Comparison of ENCODE assay signal across 1 cellular context in the genomic region with DNA sequence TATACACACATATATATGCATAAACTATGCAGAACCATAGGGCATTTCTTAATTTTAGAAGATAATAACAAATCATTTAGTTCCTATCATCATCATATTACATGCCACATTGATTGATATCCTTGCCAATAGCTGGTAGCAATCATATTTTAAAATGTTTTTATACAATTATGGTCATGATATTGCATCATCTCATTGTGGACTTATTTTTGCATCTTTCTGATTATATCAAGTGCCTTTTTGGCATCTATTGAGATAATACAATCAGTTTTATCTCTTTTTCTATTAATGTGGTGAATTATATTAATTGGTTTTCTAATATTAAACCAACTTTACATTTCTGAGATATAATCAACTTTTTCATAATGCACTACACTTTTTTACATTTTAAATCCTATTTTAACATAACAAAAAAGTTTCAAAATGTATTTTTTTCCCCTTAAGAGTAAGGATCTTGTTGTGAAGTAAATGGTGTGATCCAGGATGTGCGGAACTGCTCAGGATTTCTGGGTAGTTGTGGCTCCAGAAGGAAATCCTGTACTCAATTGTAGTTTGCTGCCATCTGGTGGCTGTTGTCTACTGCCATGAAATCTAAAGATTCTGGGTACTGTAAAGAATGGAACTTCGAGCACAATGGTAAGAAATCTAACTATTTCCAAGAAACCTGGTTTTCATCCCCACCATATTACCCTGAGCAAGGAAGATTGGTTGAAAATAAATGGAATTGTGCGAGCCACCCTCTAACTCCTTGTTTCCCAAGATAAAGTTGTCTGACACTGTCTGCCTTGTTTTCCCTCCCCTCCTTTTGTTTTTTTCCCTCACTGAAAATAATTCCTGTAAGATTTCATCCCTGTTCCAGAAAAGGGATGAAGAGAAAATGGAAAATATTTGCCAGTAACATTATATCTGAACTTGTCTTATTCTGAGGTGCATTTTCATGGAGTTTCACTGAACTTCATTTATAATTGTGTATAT.
A peak's percentile ranks its signal among the peaks of the same experiment; 100 is the strongest.
TF ChIP-seq lines count a peak whose summit lies in the region.

No MANE protein-coding gene starts in this region.

TF ChIP-seq in HCT116, 20 proteins besides CTCF, POLR2A, EP300 and RAD21 (continued from another document):
- TF ChIP-seq, protein P1, sequence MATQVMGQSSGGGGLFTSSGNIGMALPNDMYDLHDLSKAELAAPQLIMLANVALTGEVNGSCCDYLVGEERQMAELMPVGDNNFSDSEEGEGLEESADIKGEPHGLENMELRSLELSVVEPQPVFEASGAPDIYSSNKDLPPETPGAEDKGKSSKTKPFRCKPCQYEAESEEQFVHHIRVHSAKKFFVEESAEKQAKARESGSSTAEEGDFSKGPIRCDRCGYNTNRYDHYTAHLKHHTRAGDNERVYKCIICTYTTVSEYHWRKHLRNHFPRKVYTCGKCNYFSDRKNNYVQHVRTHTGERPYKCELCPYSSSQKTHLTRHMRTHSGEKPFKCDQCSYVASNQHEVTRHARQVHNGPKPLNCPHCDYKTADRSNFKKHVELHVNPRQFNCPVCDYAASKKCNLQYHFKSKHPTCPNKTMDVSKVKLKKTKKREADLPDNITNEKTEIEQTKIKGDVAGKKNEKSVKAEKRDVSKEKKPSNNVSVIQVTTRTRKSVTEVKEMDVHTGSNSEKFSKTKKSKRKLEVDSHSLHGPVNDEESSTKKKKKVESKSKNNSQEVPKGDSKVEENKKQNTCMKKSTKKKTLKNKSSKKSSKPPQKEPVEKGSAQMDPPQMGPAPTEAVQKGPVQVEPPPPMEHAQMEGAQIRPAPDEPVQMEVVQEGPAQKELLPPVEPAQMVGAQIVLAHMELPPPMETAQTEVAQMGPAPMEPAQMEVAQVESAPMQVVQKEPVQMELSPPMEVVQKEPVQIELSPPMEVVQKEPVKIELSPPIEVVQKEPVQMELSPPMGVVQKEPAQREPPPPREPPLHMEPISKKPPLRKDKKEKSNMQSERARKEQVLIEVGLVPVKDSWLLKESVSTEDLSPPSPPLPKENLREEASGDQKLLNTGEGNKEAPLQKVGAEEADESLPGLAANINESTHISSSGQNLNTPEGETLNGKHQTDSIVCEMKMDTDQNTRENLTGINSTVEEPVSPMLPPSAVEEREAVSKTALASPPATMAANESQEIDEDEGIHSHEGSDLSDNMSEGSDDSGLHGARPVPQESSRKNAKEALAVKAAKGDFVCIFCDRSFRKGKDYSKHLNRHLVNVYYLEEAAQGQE (IDR thresholded peaks at IDR 0.05; ENCODE audit: low read depth) = no peak
- TF ChIP-seq TCF7L2 (IDR thresholded peaks at IDR 0.05; ENCODE audit: borderline replicate concordance, extremely low read depth, insufficient read depth, insufficient read length) (no peak), ZFX (IDR thresholded peaks at IDR 0.05) (no peak), CBX3 (IDR thresholded peaks at IDR 0.05; ENCODE audit: low read depth) (0 out of 2 replicates have a peak, but pooled peaks have one; percentile 28)
- TF ChIP-seq, protein P2, sequence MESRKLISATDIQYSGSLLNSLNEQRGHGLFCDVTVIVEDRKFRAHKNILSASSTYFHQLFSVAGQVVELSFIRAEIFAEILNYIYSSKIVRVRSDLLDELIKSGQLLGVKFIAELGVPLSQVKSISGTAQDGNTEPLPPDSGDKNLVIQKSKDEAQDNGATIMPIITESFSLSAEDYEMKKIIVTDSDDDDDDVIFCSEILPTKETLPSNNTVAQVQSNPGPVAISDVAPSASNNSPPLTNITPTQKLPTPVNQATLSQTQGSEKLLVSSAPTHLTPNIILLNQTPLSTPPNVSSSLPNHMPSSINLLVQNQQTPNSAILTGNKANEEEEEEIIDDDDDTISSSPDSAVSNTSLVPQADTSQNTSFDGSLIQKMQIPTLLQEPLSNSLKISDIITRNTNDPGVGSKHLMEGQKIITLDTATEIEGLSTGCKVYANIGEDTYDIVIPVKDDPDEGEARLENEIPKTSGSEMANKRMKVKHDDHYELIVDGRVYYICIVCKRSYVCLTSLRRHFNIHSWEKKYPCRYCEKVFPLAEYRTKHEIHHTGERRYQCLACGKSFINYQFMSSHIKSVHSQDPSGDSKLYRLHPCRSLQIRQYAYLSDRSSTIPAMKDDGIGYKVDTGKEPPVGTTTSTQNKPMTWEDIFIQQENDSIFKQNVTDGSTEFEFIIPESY (IDR thresholded peaks at IDR 0.05; ENCODE audit: extremely low read depth, insufficient replicate concordance, low read length) = no peak
- TF ChIP-seq, protein P3, sequence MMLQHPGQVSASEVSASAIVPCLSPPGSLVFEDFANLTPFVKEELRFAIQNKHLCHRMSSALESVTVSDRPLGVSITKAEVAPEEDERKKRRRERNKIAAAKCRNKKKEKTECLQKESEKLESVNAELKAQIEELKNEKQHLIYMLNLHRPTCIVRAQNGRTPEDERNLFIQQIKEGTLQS (IDR thresholded peaks at IDR 0.05) = no peak
TF ChIP-seq in HCT116: peak in this region for 2.
